Comparison of ENCODE assay signal across 20 cellular contexts in the genomic region with DNA sequence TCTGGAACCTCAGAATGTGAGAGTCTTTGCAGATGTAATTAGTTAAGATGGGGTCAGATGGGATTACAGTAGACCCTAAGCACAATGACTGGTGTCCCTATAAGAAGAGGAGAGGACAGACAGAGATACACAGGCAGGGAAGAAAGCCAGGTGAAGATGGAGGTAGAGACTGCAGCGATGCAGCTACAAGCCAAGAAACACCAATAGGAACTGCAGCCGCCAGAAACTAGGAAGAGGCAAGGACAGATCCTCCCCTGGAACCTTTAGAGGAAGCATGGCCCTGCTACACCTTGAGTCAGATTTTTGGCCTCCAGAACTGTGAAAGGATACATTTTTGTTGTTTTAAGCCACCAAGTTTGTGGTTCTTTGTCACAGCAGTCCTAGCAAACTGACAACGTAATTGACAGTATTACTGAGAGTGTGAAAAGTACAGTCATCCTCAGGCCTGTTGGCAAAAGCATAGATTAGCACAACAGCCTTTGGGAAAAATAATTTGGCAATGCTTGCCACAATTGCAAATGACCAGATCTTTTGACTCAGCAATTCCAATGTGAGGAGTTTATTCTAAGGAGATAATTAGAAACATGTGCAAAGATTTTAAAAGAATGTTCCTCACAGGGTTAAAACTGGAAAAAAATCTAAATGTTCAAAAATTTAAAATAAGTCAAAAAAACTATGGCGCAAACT.
"Had no signal": no experiment of that assay in that cellular context is flagged by ENCODE, and none has a peak within 500 bp of the region (broad histone marks: within the 10 kb centered on the region; RNA-seq: fewer than 3 reads in every experiment).

No MANE protein-coding gene starts in this region.

- H3K4me1 ChIP-seq: foreskin keratinocyte, right lobe of liver, spleen had no signal

- H3K4me3 Mint-ChIP-seq: activated B cell treated with CpG ODN at 0.5 μM for 24 hours; activated naive CD8-positive, alpha-beta T cell; natural killer cell treated with Interleukin-12 subunit alpha and Interleukin-12 subunit beta and Interleukin-15 and Interleukin-18, amount 100 ng/mL, for 72 hours; stimulated activated memory B cell treated with anti-CD40 and anti-IgM and Interleukin-4, amounts not matched to agents 10 μg/mL and 1 μg/mL and 100 μg/mL, for 72 hours had no signal

- DNase-seq: activated B cell treated with CpG ODN at 0.5 μM for 24 hours; activated gamma-delta T cell; activated T-cell treated with anti-CD3 and anti-CD28 coated beads, Interleukin-2, amount 50 U/mL, for 48 hours; central memory CD4-positive, alpha-beta T cell; cortex of kidney; effector memory CD4-positive, alpha-beta T cell; foreskin keratinocyte; head of caudate nucleus; islet precursor cell; occipital lobe; right lobe of liver; spleen; stimulated activated CD4-positive, alpha-beta T cell treated with anti-CD3 and anti-CD28 coated beads, Interleukin-1b, Interleukin-23, amount 100 ng/mL, for 48 hours; transverse colon had no signal

- H3K9me3 ChIP-seq: right lobe of liver, spleen, transverse colon had no signal

- H3K36me3 ChIP-seq: right lobe of liver, spleen, transverse colon had no signal

- H3K27ac Mint-ChIP-seq: activated B cell treated with CpG ODN at 0.5 μM for 24 hours; activated naive CD8-positive, alpha-beta T cell; natural killer cell treated with Interleukin-12 subunit alpha and Interleukin-12 subunit beta and Interleukin-15 and Interleukin-18, amount 100 ng/mL, for 72 hours; progenitor cell of endocrine pancreas; stimulated activated memory B cell treated with anti-CD40 and anti-IgM and Interleukin-4, amounts not matched to agents 10 μg/mL and 1 μg/mL and 100 μg/mL, for 72 hours had no signal

- H3K4me1 Mint-ChIP-seq: activated B cell treated with CpG ODN at 0.5 μM for 24 hours; stimulated activated memory B cell treated with anti-CD40 and anti-IgM and Interleukin-4, amounts not matched to agents 10 μg/mL and 1 μg/mL and 100 μg/mL, for 72 hours had no signal

- H3K27me3 Mint-ChIP-seq: activated B cell treated with CpG ODN at 0.5 μM for 24 hours; progenitor cell of endocrine pancreas; stimulated activated memory B cell treated with anti-CD40 and anti-IgM and Interleukin-4, amounts not matched to agents 10 μg/mL and 1 μg/mL and 100 μg/mL, for 72 hours had no signal

- H3K27ac ChIP-seq: epithelial cell of prostate, foreskin keratinocyte, right lobe of liver, spleen, transverse colon had no signal

- H3K27me3 ChIP-seq: foreskin keratinocyte, right lobe of liver, spleen, transverse colon had no signal

- H3K36me3 Mint-ChIP-seq: activated naive CD8-positive, alpha-beta T cell; natural killer cell treated with Interleukin-12 subunit alpha and Interleukin-12 subunit beta and Interleukin-15 and Interleukin-18, amount 100 ng/mL, for 72 hours; stimulated activated memory B cell treated with anti-CD40 and anti-IgM and Interleukin-4, amounts not matched to agents 10 μg/mL and 1 μg/mL and 100 μg/mL, for 72 hours had no signal

- H3K9me3 Mint-ChIP-seq: activated B cell treated with CpG ODN at 0.5 μM for 24 hours; natural killer cell treated with Interleukin-12 subunit alpha and Interleukin-12 subunit beta and Interleukin-15 and Interleukin-18, amount 100 ng/mL, for 72 hours; stimulated activated memory B cell treated with anti-CD40 and anti-IgM and Interleukin-4, amounts not matched to agents 10 μg/mL and 1 μg/mL and 100 μg/mL, for 72 hours had no signal

- H3K4me3 ChIP-seq: right lobe of liver, spleen, transverse colon had no signal

- ATAC-seq: foreskin keratinocyte; left lobe of liver; natural killer cell treated with Interleukin-12 subunit alpha and Interleukin-12 subunit beta and Interleukin-15 and Interleukin-18, amount 100 ng/mL, for 72 hours; right lobe of liver; stimulated activated memory B cell treated with anti-CD40 and anti-IgM and Interleukin-4, amounts not matched to agents 10 μg/mL and 1 μg/mL and 100 μg/mL, for 72 hours had no signal
